ENCODE assay signal across 17 cellular contexts in the genomic region with DNA sequence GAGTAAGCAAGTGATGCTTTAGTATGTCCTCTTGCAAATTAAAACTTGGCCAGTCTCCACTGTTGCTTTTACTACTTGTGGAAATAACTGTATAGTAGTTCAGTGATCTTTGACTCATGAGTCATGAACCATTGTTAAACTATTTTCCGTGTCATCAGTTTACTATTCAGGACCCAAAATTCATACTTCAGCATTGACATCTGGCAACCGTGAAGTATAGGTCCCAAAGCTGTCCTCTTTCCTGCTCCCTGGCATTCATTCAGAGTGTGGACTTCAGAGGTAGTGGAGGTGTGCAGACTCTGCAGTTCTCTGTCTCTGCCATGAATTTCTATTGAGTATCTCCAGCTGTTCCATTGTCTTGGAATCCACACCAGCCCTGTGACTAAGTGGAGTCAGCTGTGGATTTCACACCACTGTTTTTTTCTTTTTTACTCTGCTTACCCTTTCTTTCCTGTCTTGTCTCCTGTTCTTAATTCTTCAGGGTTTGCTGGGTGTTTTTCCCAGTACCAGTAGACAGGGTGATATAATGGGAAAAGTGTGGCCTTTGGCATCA. TPM values are rescaled to one million over a fixed set of nuclear protein-coding genes. Genes with fewer than 3 reads are reported as not detected.
DNase-seq lines count a peak whose midpoint lies in the region; ATAC-seq and TF ChIP-seq lines count a peak whose summit lies in the region.
"Had no signal": no experiment of that assay in that cellular context is flagged by ENCODE, and none has a peak within 500 bp of the region (broad histone marks: within the 10 kb centered on the region; RNA-seq: fewer than 3 reads in every experiment).

No MANE protein-coding gene starts in this region.

- H3K27me3 ChIP-seq in gastroesophageal sphincter: no peaks in the 10 kb centered on the region
- H3K27me3 ChIP-seq in skeletal muscle satellite cell (ENCODE audit: control insufficient read depth, insufficient read depth, low read length): no peaks in the 10 kb centered on the region

- no peak for TF ChIP-seq EP300 in gastroesophageal sphincter (IDR thresholded peaks at IDR 0.05)

- H3K4me1 ChIP-seq in gastroesophageal sphincter (peaks cover 0 to 20% (median 0%) of the 10 kb centered on the region in 3 donors), skeletal muscle satellite cell (ENCODE audit: control insufficient read depth, insufficient read depth, low read length) (peaks cover 11% of the 10 kb centered on the region)

- no peak overlapping the region for H3K9ac ChIP-seq in skeletal muscle satellite cell (ENCODE audit: low read depth, low read length)

- H3K9me3 ChIP-seq in gastroesophageal sphincter: peaks cover 0 to 7% (median 0%) of the 10 kb centered on the region in 3 donors
- H3K9me3 ChIP-seq in skeletal muscle satellite cell (replicated peaks; ENCODE audit: low read length): no peaks in the 10 kb centered on the region

- DNase-seq in DMS53 (lab: John Stamatoyannopoulos, UW): peak; percentile 2
- DNase-seq in DMS53 treated with DMSO at 0.1 percent for 48 hours (lab: John Stamatoyannopoulos, UW; ENCODE audit: unreplicated experiment): no peak
- DNase-seq in astrocyte of the cerebellum (ENCODE audit: low read depth): peak; percentile 20
- DNase-seq in activated naive CD4-positive, alpha-beta T cell treated with Interleukin-2 at 50 U/mL for 16 hours: no peak
- no peak for DNase-seq in SW480 (ENCODE audit: low spot score)
- DNase-seq: activated CD8-positive, alpha-beta T cell treated with anti-CD3 and anti-CD28 coated beads for 36 hours; activated naive CD8-positive, alpha-beta T cell treated with anti-CD3 and anti-CD28 coated beads for 36 hours; DMS153; effector memory CD8-positive, alpha-beta T cell; NCI-H1092 treated with DMSO at 0.1 percent for 48 hours; NCI-H82; stimulated activated CD4-positive, alpha-beta T cell treated with anti-CD3 and anti-CD28 coated beads, Interleukin-4, amount 100 ng/mL, for 24 hours; T-cell had no signal

- no peak for TF ChIP-seq CTCF in astrocyte of the cerebellum (IDR thresholded peaks at IDR 0.05; ENCODE audit: low read depth, low read length, missing control alignments)
- no peak for TF ChIP-seq CTCF in gastroesophageal sphincter (IDR thresholded peaks at IDR 0.05)

- TF ChIP-seq POLR2A in gastroesophageal sphincter (IDR thresholded peaks at IDR 0.05): no peak

- H3K36me3 ChIP-seq in gastroesophageal sphincter (no peaks in the 10 kb centered on the region), skeletal muscle satellite cell (ENCODE audit: insufficient read depth, low read length) (no peaks in the 10 kb centered on the region)

- no peak overlapping the region for H3K27ac ChIP-seq in gastroesophageal sphincter
- H3K27ac ChIP-seq: 22Rv1 had no signal

- ATAC-seq in gastroesophageal sphincter (peak; percentile 28), GM19395 (IDR thresholded peaks at IDR 0.05; ENCODE audit: unreplicated experiment) (no peak)
- ATAC-seq: activated CD8-positive, alpha-beta T cell treated with anti-CD3 and anti-CD28 coated beads for 36 hours; effector memory CD8-positive, alpha-beta T cell; T-cell had no signal

- in situ Hi-C loops in astrocyte of the cerebellum (cut with HindIII; ENCODE audit: low sequenced_read_pairs): no loop called here

- WGBS in gastroesophageal sphincter (ENCODE audit: low coverage in 1 of 2), 2 donors: 5 to 22% methylated on average over 1 to 2 of the region's 2 CpGs

- peak overlapping the region; percentile 18 for H3K4me2 ChIP-seq in skeletal muscle satellite cell (ENCODE audit: low read length)

- H3K4me3 ChIP-seq in astrocyte of the cerebellum (ENCODE audit: low read depth, low read length) (no peak overlapping the region), gastroesophageal sphincter (no peak overlapping the region), skeletal muscle satellite cell (ENCODE audit: low read length) (no peak overlapping the region)

RNA-seq across cellular contexts. Expression of a gene that starts 7.5 kb away (rescaled TPM):
- 10 to 100 TPM; 10.1 to 21.4 (median 18.6) TPM for total RNA-seq in gastroesophageal sphincter
- 4.6 and 5.5 TPM in 2 replicates for total RNA-seq in skeletal muscle satellite cell (2012; rRNA removed)

Comparison
In these comparisons a context has a peak if more than half of its experiments do, and no peak if none do; other contexts are left out.
1. DNase-seq: peak in DMS53 (single experiment) and astrocyte of the cerebellum (single experiment); none in DMS53 treated with DMSO at 0.1 percent for 48 hours (single experiment), activated naive CD4-positive, alpha-beta T cell treated with Interleukin-2 at 50 U/mL for 16 hours (single experiment) and SW480 (single experiment).